Comparison of ENCODE assay signal across 9 cellular contexts in the genomic region with DNA sequence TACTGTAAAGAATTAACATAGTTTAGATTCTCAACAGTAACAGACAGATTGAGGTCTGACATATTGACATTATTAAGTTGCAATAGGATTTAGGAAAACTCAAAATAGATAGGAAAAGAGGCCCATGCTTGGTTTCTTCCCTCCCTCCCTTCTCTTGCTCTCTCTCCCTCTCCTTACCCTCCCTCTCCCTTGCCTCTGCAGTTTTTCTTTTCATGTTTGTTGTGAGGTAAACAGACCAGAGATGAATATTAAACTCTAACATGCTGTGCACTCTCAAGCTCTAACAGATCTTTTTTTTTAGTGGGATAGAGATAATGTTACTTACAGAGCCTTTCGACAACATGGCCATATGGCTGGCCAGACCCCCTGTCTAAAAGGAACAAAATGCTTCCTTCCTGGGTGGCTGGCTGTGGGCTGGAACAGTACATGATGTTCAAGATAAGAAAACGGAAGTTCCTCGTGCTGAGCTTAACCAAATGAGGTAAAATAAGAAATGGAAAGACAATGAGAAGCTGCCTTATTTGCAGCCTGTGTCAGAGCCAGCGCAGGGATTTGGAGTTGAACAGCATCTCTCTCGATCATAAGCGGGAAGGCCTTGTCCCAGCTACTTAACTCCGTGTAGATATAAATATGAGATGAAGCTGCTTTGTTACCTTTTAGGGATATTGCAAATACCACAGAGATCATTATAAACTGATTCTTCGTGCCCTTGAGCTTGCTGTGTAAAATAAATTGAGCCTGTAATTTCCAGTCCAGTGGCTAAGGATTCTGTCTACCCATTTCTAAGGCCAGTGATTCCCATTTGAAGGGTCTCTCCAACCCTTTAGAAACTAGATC.
DNase-seq lines count a peak whose midpoint lies in the region; ATAC-seq and TF ChIP-seq lines count a peak whose summit lies in the region.
"Had no signal": no experiment of that assay in that cellular context is flagged by ENCODE, and none has a peak within 500 bp of the region (broad histone marks: within the 10 kb centered on the region; RNA-seq: fewer than 3 reads in every experiment).

No MANE protein-coding gene starts in this region.

- peak overlapping the region; percentile 20 for H3K4me3 Mint-ChIP-seq in activated CD4-positive, alpha-beta T cell treated with anti-CD3 and anti-CD28 coated beads for 36 hours

- no peaks in the 10 kb centered on the region for H3K36me3 ChIP-seq in WERI-Rb-1
- no peaks in the 10 kb centered on the region for H3K36me3 ChIP-seq in left ventricle myocardium inferior
- no peaks in the 10 kb centered on the region for H3K36me3 ChIP-seq in suprapubic skin

- WGBS in suprapubic skin: 76% methylated on average over 8 of the region's 8 CpGs

- TF ChIP-seq POLR2A in suprapubic skin (IDR thresholded peaks at IDR 0.05): no peak

- H3K4me1 ChIP-seq in left ventricle myocardium inferior: peaks cover 39% of the 10 kb centered on the region
- peaks cover 9% of the 10 kb centered on the region for H3K4me1 ChIP-seq in suprapubic skin

- H3K27me3 Mint-ChIP-seq in activated CD4-positive, alpha-beta T cell treated with anti-CD3 and anti-CD28 coated beads for 36 hours: no peaks in the 10 kb centered on the region

- H3K9me3 ChIP-seq in WERI-Rb-1 (ENCODE audit: severe bottlenecking) (peaks cover 4% of the 10 kb centered on the region), left ventricle myocardium inferior (replicated peaks) (no peaks in the 10 kb centered on the region), suprapubic skin (no peaks in the 10 kb centered on the region)

- ATAC-seq in activated CD4-positive, alpha-beta T cell treated with anti-CD3 and anti-CD28 coated beads for 36 hours: peak; percentile 44
- ATAC-seq in GM19035 (IDR thresholded peaks at IDR 0.05; ENCODE audit: unreplicated experiment): no peak

- no peaks in the 10 kb centered on the region for H3K9me3 Mint-ChIP-seq in activated CD4-positive, alpha-beta T cell treated with anti-CD3 and anti-CD28 coated beads for 36 hours (ENCODE audit: low read depth)

- peak overlapping the region; percentile 66 for H3K27ac Mint-ChIP-seq in activated CD4-positive, alpha-beta T cell treated with anti-CD3 and anti-CD28 coated beads for 36 hours

- POLR2A ChIA-PET in activated CD4-positive, alpha-beta T cell treated with anti-CD3 and anti-CD28 coated beads for 36 hours (lab: Charles Lee): no interaction called here

- H3K4me3 ChIP-seq in WERI-Rb-1 (ENCODE audit: low read depth, low read length) (no peak overlapping the region), left ventricle myocardium inferior (no peak overlapping the region), suprapubic skin (no peak overlapping the region)

- no peaks in the 10 kb centered on the region for H3K36me3 Mint-ChIP-seq in activated CD4-positive, alpha-beta T cell treated with anti-CD3 and anti-CD28 coated beads for 36 hours (ENCODE audit: low read depth)

- H3K27me3 ChIP-seq in WERI-Rb-1 (ENCODE audit: insufficient read depth, low read depth, severe bottlenecking) (no peaks in the 10 kb centered on the region), left ventricle myocardium inferior (ENCODE audit: low read depth) (no peaks in the 10 kb centered on the region), suprapubic skin (no peaks in the 10 kb centered on the region)

- peak; percentile 26 for DNase-seq in activated CD4-positive, alpha-beta T cell treated with anti-CD3 and anti-CD28 coated beads for 36 hours
- DNase-seq in activated CD4-positive, alpha-beta T cell treated with anti-CD3 and anti-CD28 coated beads, Interleukin-2, amount 50 U/mL, for 4 hours: no peak
- DNase-seq in WERI-Rb-1 (peak; percentile 27), left ventricle myocardium inferior (peak; percentile 34), suprapubic skin (ENCODE audit: low spot score in 2 of 2) (no peak), KG1 (lab: John Stamatoyannopoulos, UW) (no peak), D341Med (ENCODE audit: low spot score) (no peak)
- DNase-seq: T1000 had no signal

- CTCF ChIA-PET in activated CD4-positive, alpha-beta T cell treated with anti-CD3 and anti-CD28 coated beads for 36 hours (lab: Charles Lee): interaction anchor here (0.6 to 1.4 kb wide), 4 partner anchors 10 to 789 kb away, joined by 3 to 5 read pairs (median 4); no protein-coding TSS in a partner anchor

- intact Hi-C loops in activated CD4-positive, alpha-beta T cell treated with anti-CD3 and anti-CD28 coated beads for 36 hours (cut with DNase I, micrococcal nuclease): no loop called here
- intact Hi-C loops in left ventricle myocardium inferior (cut with micrococcal nuclease): no loop called here

- TF ChIP-seq EP300 in suprapubic skin (IDR thresholded peaks at IDR 0.05): no peak

- H3K4me1 Mint-ChIP-seq in activated CD4-positive, alpha-beta T cell treated with anti-CD3 and anti-CD28 coated beads for 36 hours: peaks cover 44% of the 10 kb centered on the region

- H3K27ac ChIP-seq in WERI-Rb-1: peak overlapping the region; percentile 73
- H3K27ac ChIP-seq in left ventricle myocardium inferior (replicated peaks): peak overlapping the region; percentile 87
- H3K27ac ChIP-seq in suprapubic skin: peak overlapping the region; percentile 68

- TF ChIP-seq CTCF in WERI-Rb-1 (IDR thresholded peaks at IDR 0.05; ENCODE audit: low read depth, low read length) (no peak), left ventricle myocardium inferior (IDR thresholded peaks at IDR 0.05; ENCODE audit: borderline replicate concordance) (no peak), suprapubic skin (IDR thresholded peaks at IDR 0.05) (no peak)

Comparison
In these comparisons a context has a peak if more than half of its experiments do, and no peak if none do; other contexts are left out.
1. DNase-seq: peak in activated CD4-positive, alpha-beta T cell treated with anti-CD3 and anti-CD28 coated beads for 36 hours (single experiment), WERI-Rb-1 (single experiment) and left ventricle myocardium inferior (single experiment); none in activated CD4-positive, alpha-beta T cell treated with anti-CD3 and anti-CD28 coated beads, Interleukin-2, amount 50 U/mL, for 4 hours (0 of 2), suprapubic skin (0 of 2), KG1 (single experiment) and D341Med (single experiment).
2. Peak in every context shown above with its lines, with median percentiles within 50 percentile points of each other: H3K27ac ChIP-seq.